Comparison of ENCODE assay signal across 30 cellular contexts in genomic region chr7:133293390-133294110, GRCh38. TPM values are rescaled to one million over a fixed set of nuclear protein-coding genes. Genes with fewer than 3 reads are reported as not detected.
DNase-seq lines count a peak whose midpoint lies in the region; ATAC-seq, FAIRE-seq and TF ChIP-seq lines count a peak whose summit lies in the region.
"Had no signal": no experiment of that assay in that cellular context is flagged by ENCODE, and none has a peak within 500 bp of the region (broad histone marks: within the 10 kb centered on the region; RNA-seq: fewer than 3 reads in every experiment).

No MANE protein-coding gene starts in this region.

- POLR2A ChIA-PET in MCF 10A (lab: Yijun Ruan, JAX): interaction anchor here (0.6 to 1.5 kb wide), 2 partner anchors 41 to 403 kb away, joined by 4 to 5 read pairs; partner anchors contain the start of gene EXOC4

- H3K9me3 ChIP-seq in BE2C (no peaks in the 10 kb centered on the region), endocrine pancreas (ENCODE audit: control insufficient read depth, low read length) (no peaks in the 10 kb centered on the region)
- H3K9me3 ChIP-seq: pancreas, upper lobe of right lung had no signal

- H3K27ac Mint-ChIP-seq in MCF 10A (ENCODE audit: low read depth, unreplicated experiment) (no peak overlapping the region), HFFc6 (no peak overlapping the region)
- H3K27ac Mint-ChIP-seq: activated B cell treated with CpG ODN at 0.5 μM for 24 hours; activated naive CD8-positive, alpha-beta T cell treated with anti-CD3 and anti-CD28 coated beads, Interleukin-2, amount 50 U/mL, for 24 hours; activated T-cell treated with anti-CD3 and anti-CD28 coated beads, Interleukin-2, amount 50 U/mL, for 24 hours; CD8-positive, alpha-beta memory T cell; neural progenitor cell; T-helper 1 cell treated with Interleukin-12 subunit alpha and Interleukin-12 subunit beta and Interleukin-4 antibody, amounts not matched to agents 30 μg/mL and 1 μg/mL, for 36 hours had no signal

- no peak overlapping the region for H3K9ac ChIP-seq in endocrine pancreas (ENCODE audit: control insufficient read depth, insufficient read depth, low read length)
- H3K9ac ChIP-seq: KMS-11, neural progenitor cell had no signal

- intact Hi-C loops in MCF 10A (cut with micrococcal nuclease) (no loop called here), left colon (cut with DNase I, micrococcal nuclease) (no loop called here)

- H3K4me1 Mint-ChIP-seq in MCF 10A (ENCODE audit: insufficient read depth, unreplicated experiment): no peaks in the 10 kb centered on the region
- H3K4me1 Mint-ChIP-seq in HFFc6 (ENCODE audit: low read depth): peaks cover 37% of the 10 kb centered on the region
- H3K4me1 Mint-ChIP-seq: activated B cell treated with CpG ODN at 0.5 μM for 24 hours had no signal

- FAIRE-seq in D721Med (lab: Jason Lieb, UNC): peak; percentile 93
- FAIRE-seq: GM18507, H54, pancreas had no signal

- no TSS peak for BruUV-seq in MCF 10A (replicated peaks; lab: Mats Ljungman, UMichigan)

- peak; percentile 25 for DNase-seq in BE2C
- no peak for DNase-seq in D721Med (ENCODE audit: insufficient read length, low spot score)
- DNase-seq in NCI-H2196 (lab: John Stamatoyannopoulos, UW; ENCODE audit: unreplicated experiment): peak; percentile 14
- no peak for DNase-seq in MCF 10A (ENCODE audit: unreplicated experiment)
- no peak for DNase-seq in left colon
- DNase-seq in HFFc6: no peak
- DNase-seq: activated B cell treated with CpG ODN at 0.5 μM for 24 hours; activated CD4-positive, alpha-beta T cell treated with anti-CD3 and anti-CD28 coated beads, Interleukin-2, amount 50 U/mL, for 1 hour; activated naive CD4-positive, alpha-beta T cell; activated naive CD8-positive, alpha-beta T cell treated with anti-CD3 and anti-CD28 coated beads, Interleukin-2, amount 50 U/mL, for 24 hours; activated T-cell treated with anti-CD3 and anti-CD28 coated beads, Interleukin-2, amount 50 U/mL, for 24 hours; caudate nucleus; CD8-positive, alpha-beta memory T cell; effector memory CD4-positive, alpha-beta T cell; MM.1S; NCI-H187; pancreas; stimulated activated CD4-positive, alpha-beta T cell treated with anti-CD3 and anti-CD28 coated beads, Interleukin-1b, Interleukin-23, amount 100 ng/mL, for 48 hours; stimulated activated naive CD8-positive, alpha-beta T cell treated with anti-CD3 and anti-CD28 coated beads, Interleukin-15, Interleukin-2, amounts not matched to agents 100 U/mL and 50 U/mL, for 24 hours; upper lobe of right lung had no signal

- H3K27me3 ChIP-seq in BE2C: no peaks in the 10 kb centered on the region
- H3K27me3 ChIP-seq in endocrine pancreas (ENCODE audit: control insufficient read depth, insufficient read depth, low read length): no peaks in the 10 kb centered on the region
- H3K27me3 ChIP-seq: neural progenitor cell, pancreas, upper lobe of right lung had no signal

- H3K4me3 ChIP-seq in BE2C (ENCODE audit: low read depth, low read length) (peak overlapping the region; percentile 15; the same call in 1 of the 2 replicates), endocrine pancreas (ENCODE audit: control insufficient read depth, insufficient read depth, low read length) (peak overlapping the region; percentile 14)
- H3K4me3 ChIP-seq: coronary artery, neural progenitor cell, pancreas, SK-N-MC, upper lobe of right lung had no signal

- peaks cover 33% of the 10 kb centered on the region for H3K36me3 Mint-ChIP-seq in MCF 10A (ENCODE audit: insufficient read depth, unreplicated experiment)
- peaks cover 9% of the 10 kb centered on the region for H3K36me3 Mint-ChIP-seq in HFFc6 (ENCODE audit: low read depth)

- CTCF ChIA-PET in MCF 10A (lab: Yijun Ruan, JAX): interaction anchor here (0.5 to 1.2 kb wide), 4 partner anchors 12 to 1764 kb away, joined by 3 to 4 read pairs (median 3); no protein-coding TSS in a partner anchor

- ATAC-seq in GM18868 (IDR thresholded peaks at IDR 0.05; ENCODE audit: unreplicated experiment) (no peak), left colon (no peak)
- ATAC-seq: activated naive CD8-positive, alpha-beta T cell treated with anti-CD3 and anti-CD28 coated beads, Interleukin-2, amount 50 U/mL, for 24 hours; left lobe of liver; stimulated activated naive CD8-positive, alpha-beta T cell treated with anti-CD3 and anti-CD28 coated beads, Interleukin-15, Interleukin-2, amounts not matched to agents 100 U/mL and 50 U/mL, for 24 hours; upper lobe of right lung had no signal

- no peaks in the 10 kb centered on the region for H3K9me3 Mint-ChIP-seq in MCF 10A (ENCODE audit: unreplicated experiment)
- no peaks in the 10 kb centered on the region for H3K9me3 Mint-ChIP-seq in HFFc6
- H3K9me3 Mint-ChIP-seq: activated B cell treated with CpG ODN at 0.5 μM for 24 hours; activated naive CD8-positive, alpha-beta T cell treated with anti-CD3 and anti-CD28 coated beads, Interleukin-2, amount 50 U/mL, for 24 hours; activated T-cell treated with anti-CD3 and anti-CD28 coated beads, Interleukin-2, amount 50 U/mL, for 24 hours; CD8-positive, alpha-beta memory T cell; neural progenitor cell; T-helper 1 cell treated with Interleukin-12 subunit alpha and Interleukin-12 subunit beta and Interleukin-4 antibody, amounts not matched to agents 30 μg/mL and 1 μg/mL, for 36 hours had no signal

- peaks cover 14% of the 10 kb centered on the region; the same call in 1 of the 2 replicates for H3K36me3 ChIP-seq in BE2C
- H3K36me3 ChIP-seq in endocrine pancreas (ENCODE audit: control insufficient read depth, insufficient read depth, low read length): no peaks in the 10 kb centered on the region

- H3K27me3 Mint-ChIP-seq in MCF 10A (ENCODE audit: insufficient read depth, unreplicated experiment) (no peaks in the 10 kb centered on the region), HFFc6 (ENCODE audit: insufficient read depth) (no peaks in the 10 kb centered on the region)
- H3K27me3 Mint-ChIP-seq: activated B cell treated with CpG ODN at 0.5 μM for 24 hours; activated naive CD8-positive, alpha-beta T cell treated with anti-CD3 and anti-CD28 coated beads, Interleukin-2, amount 50 U/mL, for 24 hours; activated T-cell treated with anti-CD3 and anti-CD28 coated beads, Interleukin-2, amount 50 U/mL, for 24 hours; CD8-positive, alpha-beta memory T cell had no signal

- H3K4me1 ChIP-seq in BE2C (peaks cover 34% of the 10 kb centered on the region), endocrine pancreas (ENCODE audit: control insufficient read depth, insufficient read depth, low read length) (peaks cover 23% of the 10 kb centered on the region)
- H3K4me1 ChIP-seq: upper lobe of right lung had no signal

- no peak overlapping the region for H3K4me3 Mint-ChIP-seq in MCF 10A (ENCODE audit: unreplicated experiment)
- no peak overlapping the region for H3K4me3 Mint-ChIP-seq in HFFc6
- H3K4me3 Mint-ChIP-seq: activated B cell treated with CpG ODN at 0.5 μM for 24 hours; activated naive CD8-positive, alpha-beta T cell treated with anti-CD3 and anti-CD28 coated beads, Interleukin-2, amount 50 U/mL, for 24 hours; activated T-cell treated with anti-CD3 and anti-CD28 coated beads, Interleukin-2, amount 50 U/mL, for 24 hours; CD8-positive, alpha-beta memory T cell; neural progenitor cell; T-helper 1 cell treated with Interleukin-12 subunit alpha and Interleukin-12 subunit beta and Interleukin-4 antibody, amounts not matched to agents 30 μg/mL and 1 μg/mL, for 36 hours had no signal

- no peak for TF ChIP-seq CTCF in BE2C (IDR thresholded peaks at IDR 0.05; ENCODE audit: low read depth, low read length)
- TF ChIP-seq CTCF in D721Med (IDR thresholded peaks at IDR 0.05; ENCODE audit: insufficient read depth, missing control alignments): no peak
- no peak for TF ChIP-seq CTCF in MCF 10A (IDR thresholded peaks at IDR 0.05; ENCODE audit: unreplicated experiment)
- TF ChIP-seq CTCF in HFFc6 (IDR thresholded peaks at IDR 0.05): no peak

RNA-seq across cellular contexts. Expression of gene EXOC4, which starts 40.7 kb away (rescaled TPM):
- polyA plus RNA-seq in BE2C (2012; ENCODE audit: insufficient read depth, insufficient read length, low read depth): 68.7 TPM
- 105 and 127 TPM in 2 replicates for total RNA-seq in MCF 10A (2022)
- total RNA-seq in left colon: 10 to 100 TPM; 78.8 to 85.4 TPM
- 10 to 100 TPM; 57.6 to 67.6 (median 61.4) TPM for total RNA-seq in HFFc6 (2021; fragmentation: NEBNext Ultra II Directional; extraction: Animal tissue kit (Norgen Biotek cat#: 25700))

Comparison
In these comparisons a context has a peak if more than half of its experiments do, and no peak if none do; other contexts are left out.
1. DNase-seq: peak in BE2C (single experiment) and NCI-H2196 (single experiment); none in D721Med (single experiment), MCF 10A (single experiment), left colon (0 of 2) and HFFc6 (single experiment).